Comparison of ENCODE assay signal across 1 cellular context in the genomic region with DNA sequence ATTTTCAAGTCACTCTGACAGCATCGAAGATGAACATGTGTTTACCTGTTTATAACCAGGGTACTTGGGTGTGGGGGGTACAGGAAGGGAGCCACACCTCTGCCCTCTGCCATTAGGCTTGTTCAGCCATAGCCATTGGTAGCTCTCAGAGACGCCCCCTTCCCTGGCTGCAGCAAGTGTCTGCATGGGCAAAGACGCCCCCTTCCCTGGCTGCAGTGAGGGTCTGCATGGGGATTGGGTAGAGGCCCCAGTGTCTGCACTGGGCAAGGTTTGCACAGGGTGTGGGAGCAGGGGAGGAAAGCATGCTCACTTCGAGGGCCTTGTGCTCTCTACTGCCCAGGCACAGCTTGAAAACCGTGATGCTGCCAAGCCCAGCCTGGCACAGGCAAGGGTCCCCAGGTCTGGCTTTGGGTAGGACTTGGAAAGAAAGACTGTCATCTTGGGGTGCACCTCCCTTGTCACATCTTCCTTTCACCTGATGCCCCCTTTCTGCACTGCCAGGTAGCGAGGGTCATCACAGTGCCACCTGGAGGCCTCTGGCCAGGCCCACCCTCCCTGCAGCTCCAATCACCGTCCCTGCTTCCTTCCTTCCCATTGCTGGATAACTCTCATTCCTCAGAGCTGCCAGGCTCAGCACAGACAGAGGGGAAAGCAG.
A peak's percentile ranks its signal among the peaks of the same experiment; 100 is the strongest.
TF ChIP-seq lines count a peak whose summit lies in the region.

No MANE protein-coding gene starts in this region.

TF ChIP-seq in HepG2, 621 proteins besides CTCF, POLR2A, EP300 and RAD21:
- peak; percentile 29 for TF ChIP-seq TEAD3 (CRISPR knock-in tag; optimal IDR thresholded peaks at IDR 0.05; ENCODE audit: borderline replicate concordance)
- TF ChIP-seq HNRNPL (IDR thresholded peaks at IDR 0.05; ENCODE audit: low read depth, low read length) = 0 out of 2 replicates have a peak, but pooled peaks have one; percentile 38
- peak; percentile 30 for TF ChIP-seq STAG1 (CRISPR knock-in tag; IDR thresholded peaks at IDR 0.05)
- TF ChIP-seq HIVEP1 (CRISPR knock-in tag; IDR thresholded peaks at IDR 0.05) = no peak
